Comparison of ENCODE assay signal across 8 cellular contexts in the genomic region with DNA sequence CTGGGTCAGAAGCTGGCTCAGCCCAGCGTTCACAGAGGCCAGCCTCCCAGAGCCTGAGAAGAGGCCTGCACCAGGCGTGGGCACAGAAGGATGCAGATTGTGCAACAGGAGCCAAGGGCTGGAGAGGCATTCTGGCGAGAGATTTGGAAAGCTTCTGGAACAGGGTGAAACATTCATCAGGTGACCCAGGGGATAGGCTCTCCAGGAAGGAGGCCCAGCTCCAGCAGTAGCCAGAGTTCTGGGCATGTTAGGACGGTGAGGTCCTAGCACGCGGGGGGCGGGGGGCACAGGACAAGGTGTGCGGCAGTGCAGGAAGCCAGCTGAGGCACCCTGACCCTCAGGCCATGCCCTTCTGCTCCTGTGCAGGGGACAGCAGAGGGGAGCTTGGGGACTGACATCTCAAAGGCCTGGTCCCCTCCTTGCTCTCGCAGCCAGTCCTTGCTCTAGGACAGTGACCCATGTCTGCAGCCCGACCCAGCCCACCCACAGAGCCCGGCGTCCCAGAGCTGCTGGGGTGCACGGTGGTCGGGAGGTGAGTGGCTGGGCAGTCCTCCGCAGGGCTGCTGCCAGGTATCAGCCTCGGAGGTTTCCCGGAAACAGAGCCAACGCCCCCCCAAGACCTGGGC.
DNase-seq lines count a peak whose midpoint lies in the region; ATAC-seq and FAIRE-seq lines count a peak whose summit lies in the region.

No MANE protein-coding gene starts in this region.

- no peak overlapping the region for H3K9ac ChIP-seq in iPS-20b (ENCODE audit: low read depth, low read length)

- peaks cover 7% of the 10 kb centered on the region; the same call in 1 of the 2 replicates for H3K27me3 ChIP-seq in iPS-20b (ENCODE audit: insufficient read depth, low read length)

- DNase-seq in AG08395 (ENCODE audit: low spot score) (peak; percentile 53), HCEC 1CT (peak; percentile 40), frontal cortex (ENCODE audit: low spot score in 2 of 2) (no peak), NCI-H748 treated with DMSO at 0.1 percent for 48 hours (lab: John Stamatoyannopoulos, UW) (no peak)
- no peak for DNase-seq in activated naive CD8-positive, alpha-beta T cell treated with anti-CD3 and anti-CD28 coated beads for 36 hours
- DNase-seq in stimulated activated effector memory CD8-positive, alpha-beta T cell treated with anti-CD3 and anti-CD28 coated beads, Interleukin-12 subunit alpha, Interleukin-12 subunit beta, amount 100 ng/mL, for 72 hours (ENCODE audit: low spot score in 2 of 2), result no peak

- H3K36me3 ChIP-seq in iPS-20b (ENCODE audit: insufficient read depth, low read depth, low read length), result no peaks in the 10 kb centered on the region

- peak; percentile 23 for ATAC-seq in stimulated activated effector memory CD8-positive, alpha-beta T cell treated with anti-CD3 and anti-CD28 coated beads, Interleukin-12 subunit alpha, Interleukin-12 subunit beta, amount 100 ng/mL, for 72 hours
- ATAC-seq in GM18867 (IDR thresholded peaks at IDR 0.05; ENCODE audit: unreplicated experiment), result no peak

- no peak overlapping the region for H3K27ac ChIP-seq in iPS-20b (ENCODE audit: low read length)

- peak overlapping the region; percentile 45 for H3K4me3 Mint-ChIP-seq in activated naive CD8-positive, alpha-beta T cell treated with anti-CD3 and anti-CD28 coated beads for 36 hours
- H3K4me3 Mint-ChIP-seq in stimulated activated effector memory CD8-positive, alpha-beta T cell treated with anti-CD3 and anti-CD28 coated beads, Interleukin-12 subunit alpha, Interleukin-12 subunit beta, amount 100 ng/mL, for 72 hours, result peak overlapping the region; percentile 78

- no peaks in the 10 kb centered on the region for H3K36me3 Mint-ChIP-seq in activated naive CD8-positive, alpha-beta T cell treated with anti-CD3 and anti-CD28 coated beads for 36 hours
- no peaks in the 10 kb centered on the region for H3K36me3 Mint-ChIP-seq in stimulated activated effector memory CD8-positive, alpha-beta T cell treated with anti-CD3 and anti-CD28 coated beads, Interleukin-12 subunit alpha, Interleukin-12 subunit beta, amount 100 ng/mL, for 72 hours

- H3K4me3 ChIP-seq in iPS-20b (ENCODE audit: low read length), result peak overlapping the region; percentile 51; the same call in 1 of the 2 replicates

- H3K27ac Mint-ChIP-seq in activated naive CD8-positive, alpha-beta T cell treated with anti-CD3 and anti-CD28 coated beads for 36 hours, result peak overlapping the region; percentile 45
- H3K27ac Mint-ChIP-seq in stimulated activated effector memory CD8-positive, alpha-beta T cell treated with anti-CD3 and anti-CD28 coated beads, Interleukin-12 subunit alpha, Interleukin-12 subunit beta, amount 100 ng/mL, for 72 hours, result peak overlapping the region; percentile 91

- H3K27me3 Mint-ChIP-seq in activated naive CD8-positive, alpha-beta T cell treated with anti-CD3 and anti-CD28 coated beads for 36 hours, result no peaks in the 10 kb centered on the region

- no peak for FAIRE-seq in frontal cortex (lab: Jason Lieb, UNC)

- H3K9me3 Mint-ChIP-seq in activated naive CD8-positive, alpha-beta T cell treated with anti-CD3 and anti-CD28 coated beads for 36 hours, result peaks cover 4% of the 10 kb centered on the region
- no peaks in the 10 kb centered on the region for H3K9me3 Mint-ChIP-seq in stimulated activated effector memory CD8-positive, alpha-beta T cell treated with anti-CD3 and anti-CD28 coated beads, Interleukin-12 subunit alpha, Interleukin-12 subunit beta, amount 100 ng/mL, for 72 hours

- H3K4me1 Mint-ChIP-seq in activated naive CD8-positive, alpha-beta T cell treated with anti-CD3 and anti-CD28 coated beads for 36 hours, result peaks cover 14% of the 10 kb centered on the region
- peaks cover 8% of the 10 kb centered on the region for H3K4me1 Mint-ChIP-seq in stimulated activated effector memory CD8-positive, alpha-beta T cell treated with anti-CD3 and anti-CD28 coated beads, Interleukin-12 subunit alpha, Interleukin-12 subunit beta, amount 100 ng/mL, for 72 hours

- peaks cover 4% of the 10 kb centered on the region; the same call in 1 of the 2 replicates for H3K4me1 ChIP-seq in iPS-20b (ENCODE audit: insufficient read depth, low read length)

- H3K9me3 ChIP-seq in iPS-20b (ENCODE audit: insufficient read depth, low read depth, low read length), result no peaks in the 10 kb centered on the region

Comparison
In these comparisons a context has a peak if more than half of its experiments do, and no peak if none do; other contexts are left out.
1. DNase-seq: peak in AG08395 (single experiment) and HCEC 1CT (single experiment); none in activated naive CD8-positive, alpha-beta T cell treated with anti-CD3 and anti-CD28 coated beads for 36 hours (single experiment), stimulated activated effector memory CD8-positive, alpha-beta T cell treated with anti-CD3 and anti-CD28 coated beads, Interleukin-12 subunit alpha, Interleukin-12 subunit beta, amount 100 ng/mL, for 72 hours (0 of 2), frontal cortex (0 of 2) and NCI-H748 treated with DMSO at 0.1 percent for 48 hours (single experiment).